ENCODE assay signal across 9 cellular contexts in genomic region chr1:40316595-40317393, GRCh38. TPM values are rescaled to one million over a fixed set of nuclear protein-coding genes. Genes with fewer than 3 reads are reported as not detected.
A peak's percentile ranks its signal among the peaks of the same experiment; 100 is the strongest.
DNase-seq lines count a peak whose midpoint lies in the region; ATAC-seq, FAIRE-seq and TF ChIP-seq lines count a peak whose summit lies in the region.
"Had no signal": no experiment of that assay in that cellular context is flagged by ENCODE, and none has a peak within 500 bp of the region (broad histone marks: within the 10 kb centered on the region; RNA-seq: fewer than 3 reads in every experiment).

TSS of gene COL9A2 (minus strand) at chr1:40317286. CDS start at chr1:40317197, 89 bp downstream.

- H3K36me3 ChIP-seq in neural cell (ENCODE audit: insufficient read depth, low read length), result no peaks in the 10 kb centered on the region
- H3K36me3 ChIP-seq: adrenal gland had no signal

- H3K9me3 ChIP-seq in neural cell (ENCODE audit: low read length), result no peaks in the 10 kb centered on the region
- H3K9me3 ChIP-seq: adrenal gland had no signal

- ATAC-seq in HG03280 (IDR thresholded peaks at IDR 0.05; ENCODE audit: unreplicated experiment) (no peak), HG03108 (IDR thresholded peaks at IDR 0.05; ENCODE audit: unreplicated experiment) (no peak)

- no peak for TF ChIP-seq RAD21 in neural cell (conservative IDR thresholded peaks at IDR 0.05)

- H4K20me1 ChIP-seq in neural cell (ENCODE audit: insufficient read depth), result no peaks in the 10 kb centered on the region

- FAIRE-seq in GM12891 (lab: Jason Lieb, UNC), result peak; percentile 80

- TF ChIP-seq POLR2A in GM12891 (IDR thresholded peaks at IDR 0.05; ENCODE audit: low read depth, low read length), result no peak

- H3K4me3 ChIP-seq in fibroblast of the aortic adventitia (ENCODE audit: low read depth, low read length) (peak within 1 kb of the TSS; percentile 9), neural cell (ENCODE audit: low read length) (peak within 1 kb of the TSS; percentile 51)

- no peak within 1 kb of the TSS for H3K4me2 ChIP-seq in neural cell (ENCODE audit: low read length)

- H3K9me2 ChIP-seq in neural cell (ENCODE audit: insufficient read depth, low read length), result no peaks in the 10 kb centered on the region

- H3K9ac ChIP-seq in neural cell (ENCODE audit: low read length), result no peak within 1 kb of the TSS

- H3F3A ChIP-seq in neural cell (ENCODE audit: insufficient read depth, low read length, poor library complexity, severe bottlenecking), result no peaks in the 10 kb centered on the region

- no peak for DNase-seq in GM12891 (ENCODE audit: insufficient read length, low spot score)
- peak; percentile 92 for DNase-seq in NCI-H748 (lab: John Stamatoyannopoulos, UW; ENCODE audit: unreplicated experiment)
- peak; percentile 70 to 74 for DNase-seq in activated T-cell treated with anti-CD3 and anti-CD28 coated beads, Interleukin-2, amount 50 U/mL, for 48 hours
- no peak for DNase-seq in fibroblast of the aortic adventitia (ENCODE audit: low read depth)
- peak; percentile 84 for DNase-seq in superior temporal gyrus (ENCODE audit: extremely low spot score)

- H3K27ac ChIP-seq in neural cell (ENCODE audit: low read length), result no peak within 1 kb of the TSS
- H3K27ac ChIP-seq: adrenal gland had no signal

- no peaks in the 10 kb centered on the region for H3K79me2 ChIP-seq in neural cell (replicated peaks; ENCODE audit: insufficient read depth, low read length)

- H3K27me3 ChIP-seq in neural cell (ENCODE audit: insufficient read depth, low read depth, low read length), result peaks cover 43% of the 10 kb centered on the region

- no peak for TF ChIP-seq EP300 in neural cell (conservative IDR thresholded peaks at IDR 0.05; ENCODE audit: poor library complexity, severe bottlenecking)

- no peak for TF ChIP-seq CTCF in fibroblast of the aortic adventitia (IDR thresholded peaks at IDR 0.05; ENCODE audit: insufficient read depth, low read length)
- no peak for TF ChIP-seq CTCF in neural cell (IDR thresholded peaks at IDR 0.05; ENCODE audit: poor library complexity, severe bottlenecking)

- no peak within 1 kb of the TSS for H2AFZ ChIP-seq in neural cell (ENCODE audit: low read depth, low read length)

TF ChIP-seq in GM12891, 5 proteins besides CTCF, POLR2A, EP300 and RAD21:
- no peak for TF ChIP-seq POLR2AphosphoS5 (IDR thresholded peaks at IDR 0.05; ENCODE audit: low read depth, low read length)
- no peak for TF ChIP-seq POU2F2 (IDR thresholded peaks at IDR 0.05; ENCODE audit: low read depth, low read length)
- no peak for TF ChIP-seq PAX5 (IDR thresholded peaks at IDR 0.05; ENCODE audit: insufficient read depth, low read length, severe bottlenecking)
- no peak for TF ChIP-seq TAF1 (IDR thresholded peaks at IDR 0.05; ENCODE audit: low read depth, low read length)
- TF ChIP-seq SPI1 (IDR thresholded peaks at IDR 0.05; ENCODE audit: low read depth, low read length), result no peak

TF ChIP-seq in neural cell, 6 proteins besides CTCF, POLR2A, EP300 and RAD21:
- TF ChIP-seq EZH2 (IDR thresholded peaks at IDR 0.05; ENCODE audit: borderline replicate concordance, insufficient read depth, low read length, poor library complexity, severe bottlenecking), result no peak
- TF ChIP-seq MXI1 (conservative IDR thresholded peaks at IDR 0.05; ENCODE audit: poor library complexity, severe bottlenecking), result no peak
- TF ChIP-seq REST (IDR thresholded peaks at IDR 0.05; ENCODE audit: borderline replicate concordance), result no peak
- TF ChIP-seq POLR2AphosphoS5 (IDR thresholded peaks at IDR 0.05), result no peak
- TF ChIP-seq TAF1 (IDR thresholded peaks at IDR 0.05; ENCODE audit: low read depth), result no peak
- TF ChIP-seq SMC3 (conservative IDR thresholded peaks at IDR 0.05; ENCODE audit: poor library complexity), result no peak
TF ChIP-seq in neural cell: peak in this region for 0.

RNA-seq across cellular contexts. Expression of gene COL9A2, which starts in this region (rescaled TPM):
- 45.0 TPM for polyA plus RNA-seq in GM12891 (2012; ENCODE audit: low read depth, missing spikeins)
- total RNA-seq in fibroblast of the aortic adventitia (ENCODE audit: low replicate concordance), result 1.8 and 7.0 TPM in 2 replicates
- 1.3 and 2.3 TPM in 2 replicates for polyA plus RNA-seq in neural cell
- 2.0 and 2.2 TPM in 2 replicates for polyA minus RNA-seq in neural cell

Comparison
In these comparisons a context has a peak if more than half of its experiments do, and no peak if none do; other contexts are left out.
1. DNase-seq: peak in NCI-H748 (single experiment), activated T-cell treated with anti-CD3 and anti-CD28 coated beads, Interleukin-2, amount 50 U/mL, for 48 hours (2 of 2) and superior temporal gyrus (single experiment); none in GM12891 (single experiment) and fibroblast of the aortic adventitia (single experiment).